In genomic region chr18:34837769-34838194, GRCh38 we compare ENCODE assay signal across 14 cellular contexts.
A peak's percentile ranks its signal among the peaks of the same experiment; 100 is the strongest.
DNase-seq lines count a peak whose midpoint lies in the region; ATAC-seq, FAIRE-seq and TF ChIP-seq lines count a peak whose summit lies in the region.
"Had no signal": no experiment of that assay in that cellular context is flagged by ENCODE, and none has a peak within 500 bp of the region (broad histone marks: within the 10 kb centered on the region; RNA-seq: fewer than 3 reads in every experiment).

No MANE protein-coding gene starts in this region.

- H3K27ac ChIP-seq in pancreas = no peak overlapping the region
- peak overlapping the region; percentile 43 to 56 for H3K27ac ChIP-seq in uterus
- H3K27ac ChIP-seq in Karpas-422 (ENCODE audit: low read length) = no peak overlapping the region

- H3K4me2 ChIP-seq in Karpas-422 (ENCODE audit: low read depth, low read length, poor library complexity, severe bottlenecking) = no peak overlapping the region

- peak; percentile 78 for FAIRE-seq in pancreas (lab: Jason Lieb, UNC)

- H4K20me1 ChIP-seq in Karpas-422 (ENCODE audit: insufficient read depth, low read depth, low read length) = no peaks in the 10 kb centered on the region

- H2AFZ ChIP-seq in Karpas-422 (ENCODE audit: low read length) = no peak overlapping the region

- no peaks in the 10 kb centered on the region for H3K79me2 ChIP-seq in Karpas-422 (ENCODE audit: low read length)

- intact Hi-C loops in left ventricle myocardium superior (cut with micrococcal nuclease) = no loop called here
- intact Hi-C loops in pancreas (cut with DNase I) = no loop called here
- intact Hi-C loops in uterus (cut with DNase I; ENCODE audit: low total_unique reads) = no loop called here

- DNase-seq in choroid plexus epithelial cell (ENCODE audit: low read depth) (peak; percentile 59), left ventricle myocardium superior (no peak), pancreas (no peak), uterus (peak in 1 of 2 donors; percentile 25), NCI-H2171 treated with DMSO at 0.1 percent for 48 hours (lab: John Stamatoyannopoulos, UW) (no peak), Karpas-422 (no peak)
- DNase-seq: CD8-positive, alpha-beta memory T cell; NCI-H226; PC-3; stimulated activated CD4-positive, alpha-beta T cell treated with anti-CD3 and anti-CD28 coated beads, Interleukin-1b, Interleukin-23, amount 100 ng/mL, for 48 hours; stimulated activated naive CD4-positive, alpha-beta T cell; T-helper 2 cell had no signal

- ATAC-seq in left ventricle myocardium superior (peak; percentile 90), pancreas (peak in 3 of 4 donors; percentile 59 to 68 (median 61)), HG02884 (IDR thresholded peaks at IDR 0.05; ENCODE audit: unreplicated experiment) (no peak)
- ATAC-seq: natural killer cell treated with Interleukin-12 subunit alpha and Interleukin-12 subunit beta and Interleukin-15 and Interleukin-18, amount 100 ng/mL, for 72 hours; PC-3 had no signal

- TF ChIP-seq CTCF in choroid plexus epithelial cell (conservative IDR thresholded peaks at IDR 0.05; ENCODE audit: low read depth, low read length) = no peak
- TF ChIP-seq CTCF in pancreas (IDR thresholded peaks at IDR 0.05) = no peak
- no peak for TF ChIP-seq CTCF in uterus (IDR thresholded peaks at IDR 0.05)

- H3K4me1 ChIP-seq in pancreas (no peaks in the 10 kb centered on the region), uterus (no peaks in the 10 kb centered on the region), Karpas-422 (ENCODE audit: low read length) (no peaks in the 10 kb centered on the region)

- no peak overlapping the region for H3K9ac ChIP-seq in Karpas-422 (ENCODE audit: low read length)

- no peak for TF ChIP-seq POLR2A in uterus (IDR thresholded peaks at IDR 0.05)

- H3K9me2 ChIP-seq in Karpas-422 (replicated peaks; ENCODE audit: insufficient read depth, low read length) = no peaks in the 10 kb centered on the region

- no peaks in the 10 kb centered on the region for H3K27me3 ChIP-seq in pancreas
- H3K27me3 ChIP-seq in uterus = no peaks in the 10 kb centered on the region
- H3K27me3 ChIP-seq in Karpas-422 (ENCODE audit: low read length) = no peaks in the 10 kb centered on the region

- H3K36me3 ChIP-seq in pancreas (no peaks in the 10 kb centered on the region), uterus (no peaks in the 10 kb centered on the region), Karpas-422 (ENCODE audit: insufficient read depth, low read length) (no peaks in the 10 kb centered on the region)

- 48 to 51% methylated on average over 3 of the region's 3 CpGs for WGBS in pancreas, 2 donors

- no peaks in the 10 kb centered on the region for H3K9me3 ChIP-seq in pancreas
- no peaks in the 10 kb centered on the region for H3K9me3 ChIP-seq in uterus
- no peaks in the 10 kb centered on the region for H3K9me3 ChIP-seq in Karpas-422 (ENCODE audit: low read length)

- H3K4me3 ChIP-seq in choroid plexus epithelial cell (ENCODE audit: low read depth, low read length) = no peak overlapping the region
- H3K4me3 ChIP-seq in pancreas = no peak overlapping the region
- H3K4me3 ChIP-seq in uterus = no peak overlapping the region
- no peak overlapping the region for H3K4me3 ChIP-seq in Karpas-422 (ENCODE audit: low read length)

Comparison
In these comparisons a context has a peak if more than half of its experiments do, and no peak if none do; other contexts are left out.
1. H3K27ac ChIP-seq: peak in uterus (2 of 2); none in pancreas (0 of 4) and Karpas-422 (single experiment).